In genomic region chr3:133138017-133138416, GRCh38 we compare ENCODE assay signal across 14 cellular contexts.
DNase-seq lines count a peak whose midpoint lies in the region; ATAC-seq and TF ChIP-seq lines count a peak whose summit lies in the region.
"Had no signal": no experiment of that assay in that cellular context is flagged by ENCODE, and none has a peak within 500 bp of the region (broad histone marks: within the 10 kb centered on the region; RNA-seq: fewer than 3 reads in every experiment).

No MANE protein-coding gene starts in this region.

- H3K4me3 Mint-ChIP-seq in memory B cell, result no peak overlapping the region
- no peak overlapping the region for H3K4me3 Mint-ChIP-seq in activated CD4-positive, alpha-beta T cell treated with anti-CD3 and anti-CD28 coated beads, Interleukin-2, amount 10 ng/mL, durations not matched to agents 24 days and 14 days
- H3K4me3 Mint-ChIP-seq: type B pancreatic cell had no signal

- no peak for TF ChIP-seq CTCF in foreskin keratinocyte (conservative IDR thresholded peaks at IDR 0.05)

- no peaks in the 10 kb centered on the region for H3K4me1 ChIP-seq in foreskin keratinocyte

- H3K27ac Mint-ChIP-seq in memory B cell, result peak overlapping the region; percentile 26
- no peak overlapping the region for H3K27ac Mint-ChIP-seq in activated CD4-positive, alpha-beta T cell treated with anti-CD3 and anti-CD28 coated beads, Interleukin-2, amount 10 ng/mL, durations not matched to agents 24 days and 14 days
- H3K27ac Mint-ChIP-seq: type B pancreatic cell had no signal

- peak; percentile 83 for ATAC-seq in GM21737 (IDR thresholded peaks at IDR 0.05; ENCODE audit: unreplicated experiment)
- ATAC-seq in HG03139 (IDR thresholded peaks at IDR 0.05; ENCODE audit: unreplicated experiment), result peak; percentile 85
- peak; percentile 64 for ATAC-seq in memory B cell (ENCODE audit: low read depth)
- no peak for ATAC-seq in foreskin keratinocyte
- ATAC-seq: mucosa of descending colon, Panc1 had no signal

- no peaks in the 10 kb centered on the region for H3K9me3 Mint-ChIP-seq in memory B cell
- no peaks in the 10 kb centered on the region for H3K9me3 Mint-ChIP-seq in activated CD4-positive, alpha-beta T cell treated with anti-CD3 and anti-CD28 coated beads, Interleukin-2, amount 10 ng/mL, durations not matched to agents 24 days and 14 days
- H3K9me3 Mint-ChIP-seq: type B pancreatic cell had no signal

- peaks cover 3% of the 10 kb centered on the region for H3K4me1 Mint-ChIP-seq in memory B cell
- no peaks in the 10 kb centered on the region for H3K4me1 Mint-ChIP-seq in activated CD4-positive, alpha-beta T cell treated with anti-CD3 and anti-CD28 coated beads, Interleukin-2, amount 10 ng/mL, durations not matched to agents 24 days and 14 days

- no peaks in the 10 kb centered on the region for H3K36me3 Mint-ChIP-seq in memory B cell
- no peaks in the 10 kb centered on the region for H3K36me3 Mint-ChIP-seq in activated CD4-positive, alpha-beta T cell treated with anti-CD3 and anti-CD28 coated beads, Interleukin-2, amount 10 ng/mL, durations not matched to agents 24 days and 14 days (ENCODE audit: low read depth)
- H3K36me3 Mint-ChIP-seq: type B pancreatic cell had no signal

- no peak overlapping the region for H3K27ac ChIP-seq in foreskin keratinocyte
- H3K27ac ChIP-seq: 22Rv1, epithelial cell of prostate had no signal

- intact Hi-C loops in activated CD4-positive, alpha-beta T cell treated with anti-CD3 and anti-CD28 coated beads, Interleukin-2, amount 10 ng/mL, durations not matched to agents 24 days and 14 days (cut with micrococcal nuclease), result no loop called here

- no peaks in the 10 kb centered on the region for H3K27me3 ChIP-seq in foreskin keratinocyte

- peaks cover 6% of the 10 kb centered on the region for H3K27me3 Mint-ChIP-seq in memory B cell
- H3K27me3 Mint-ChIP-seq in activated CD4-positive, alpha-beta T cell treated with anti-CD3 and anti-CD28 coated beads, Interleukin-2, amount 10 ng/mL, durations not matched to agents 24 days and 14 days, result no peaks in the 10 kb centered on the region
- H3K27me3 Mint-ChIP-seq: type B pancreatic cell had no signal

- DNase-seq in DMS79 treated with DMSO at 0.1 percent for 48 hours (lab: John Stamatoyannopoulos, UW) (peak; percentile 22), DMS79 (lab: John Stamatoyannopoulos, UW) (no peak), memory B cell (ENCODE audit: low spot score in 2 of 2) (peak in 1 of 2 donors; percentile 0), foreskin keratinocyte (no peak)
- DNase-seq in effector CD8-positive, alpha-beta T cell (lab: John Stamatoyannopoulos, UW), result no peak
- DNase-seq in activated CD4-positive, alpha-beta T cell treated with anti-CD3 and anti-CD28 coated beads, Interleukin-2, amount 10 ng/mL, durations not matched to agents 24 days and 14 days, result no peak
- DNase-seq: mucosa of descending colon, NCI-H2081 had no signal
